8 cellular contexts compared by ENCODE assay signal in genomic region chr22:19448076-19448607, GRCh38. TPM values are rescaled to one million over a fixed set of nuclear protein-coding genes. Genes with fewer than 3 reads are reported as not detected.
DNase-seq lines count a peak whose midpoint lies in the region; ATAC-seq and TF ChIP-seq lines count a peak whose summit lies in the region.

No MANE protein-coding gene starts in this region.

- POLR2A ChIA-PET in activated CD4-positive, alpha-beta memory T cell treated with anti-CD3 and anti-CD28 coated beads for 36 hours (lab: Charles Lee) = interaction anchor here (0.8 to 5.7 kb wide), 5 partner anchors 12 to 156 kb away, joined by 3 to 59 read pairs (median 3); partner anchors contain the start of genes CLTCL1, HIRA and MRPL40

- H3K4me3 Mint-ChIP-seq in activated CD4-positive, alpha-beta memory T cell treated with anti-CD3 and anti-CD28 coated beads for 36 hours = peak overlapping the region; percentile 94
- H3K4me3 Mint-ChIP-seq in natural killer cell treated with Interleukin-12 subunit alpha and Interleukin-12 subunit beta and Interleukin-15 and Interleukin-18, amount 100 ng/mL, for 72 hours = peak overlapping the region; percentile 97

- peak overlapping the region; percentile 91 for H3K27ac Mint-ChIP-seq in activated CD4-positive, alpha-beta memory T cell treated with anti-CD3 and anti-CD28 coated beads for 36 hours
- peak overlapping the region; percentile 90 to 91 for H3K27ac Mint-ChIP-seq in natural killer cell treated with Interleukin-12 subunit alpha and Interleukin-12 subunit beta and Interleukin-15 and Interleukin-18, amount 100 ng/mL, for 72 hours

- peaks cover 20% of the 10 kb centered on the region for H3K36me3 Mint-ChIP-seq in activated CD4-positive, alpha-beta memory T cell treated with anti-CD3 and anti-CD28 coated beads for 36 hours
- H3K36me3 Mint-ChIP-seq in natural killer cell treated with Interleukin-12 subunit alpha and Interleukin-12 subunit beta and Interleukin-15 and Interleukin-18, amount 100 ng/mL, for 72 hours = peaks cover 5% of the 10 kb centered on the region

- DNase-seq in activated T-cell treated with anti-CD3 and anti-CD28 coated beads for 48 hours (ENCODE audit: low read depth) = peak; percentile 17
- DNase-seq in activated T-cell treated with anti-CD3 and anti-CD28 coated beads, Interleukin-2, amount 50 U/mL, for 1 hour = no peak
- peak; percentile 75 to 85 for DNase-seq in NCI-H187 (lab: John Stamatoyannopoulos, UW)
- DNase-seq in activated CD4-positive, alpha-beta memory T cell treated with anti-CD3 and anti-CD28 coated beads for 36 hours = peak; percentile 48
- DNase-seq in fibroblast of pulmonary artery (ENCODE audit: low read depth) = peak; percentile 70
- DNase-seq in natural killer cell treated with Interleukin-12 subunit alpha and Interleukin-12 subunit beta and Interleukin-15 and Interleukin-18, amount 100 ng/mL, for 72 hours (ENCODE audit: low spot score) = peak; percentile 51

- CTCF ChIA-PET in activated CD4-positive, alpha-beta memory T cell treated with anti-CD3 and anti-CD28 coated beads for 36 hours (lab: Charles Lee) = interaction anchor here (1.4 kb wide), 1 partner anchor 269 kb away, joined by 3 read pairs; no protein-coding TSS in a partner anchor

- intact Hi-C loops in activated CD4-positive, alpha-beta memory T cell treated with anti-CD3 and anti-CD28 coated beads for 36 hours (cut with micrococcal nuclease) = no loop called here

- H3K27me3 Mint-ChIP-seq in activated CD4-positive, alpha-beta memory T cell treated with anti-CD3 and anti-CD28 coated beads for 36 hours = no peaks in the 10 kb centered on the region
- H3K27me3 Mint-ChIP-seq in natural killer cell treated with Interleukin-12 subunit alpha and Interleukin-12 subunit beta and Interleukin-15 and Interleukin-18, amount 100 ng/mL, for 72 hours = no peaks in the 10 kb centered on the region

- TF ChIP-seq CTCF in fibroblast of pulmonary artery (IDR thresholded peaks at IDR 0.05; ENCODE audit: low read length, missing control alignments) = no peak

- peak overlapping the region; percentile 82 for H3K4me3 ChIP-seq in fibroblast of pulmonary artery (replicated peaks; ENCODE audit: low read depth, low read length)

- H3K9me3 Mint-ChIP-seq in activated CD4-positive, alpha-beta memory T cell treated with anti-CD3 and anti-CD28 coated beads for 36 hours = no peaks in the 10 kb centered on the region
- no peaks in the 10 kb centered on the region for H3K9me3 Mint-ChIP-seq in natural killer cell treated with Interleukin-12 subunit alpha and Interleukin-12 subunit beta and Interleukin-15 and Interleukin-18, amount 100 ng/mL, for 72 hours

- peaks cover 46% of the 10 kb centered on the region for H3K4me1 Mint-ChIP-seq in activated CD4-positive, alpha-beta memory T cell treated with anti-CD3 and anti-CD28 coated beads for 36 hours (ENCODE audit: low read depth)
- H3K4me1 Mint-ChIP-seq in natural killer cell treated with Interleukin-12 subunit alpha and Interleukin-12 subunit beta and Interleukin-15 and Interleukin-18, amount 100 ng/mL, for 72 hours (ENCODE audit: low read depth in 2 of 2) = peaks cover 32 to 35% of the 10 kb centered on the region in 2 donors

- ATAC-seq in HG02610 (IDR thresholded peaks at IDR 0.05; ENCODE audit: unreplicated experiment) = peak; percentile 36
- peak; percentile 0 to 51 for ATAC-seq in natural killer cell treated with Interleukin-12 subunit alpha and Interleukin-12 subunit beta and Interleukin-15 and Interleukin-18, amount 100 ng/mL, for 72 hours
- no peak for ATAC-seq in GM18858 (IDR thresholded peaks at IDR 0.05; ENCODE audit: unreplicated experiment)

RNA-seq across cellular contexts. Expression of gene C22orf39, which starts 0.6 kb away (rescaled TPM):
- total RNA-seq in activated CD4-positive, alpha-beta memory T cell treated with anti-CD3 and anti-CD28 coated beads for 36 hours = 10 to 100 TPM; 23.3 to 23.5 TPM
- 10 to 100 TPM; 27.6 to 36.8 TPM for total RNA-seq in natural killer cell treated with Interleukin-12 subunit alpha and Interleukin-12 subunit beta and Interleukin-15 and Interleukin-18, amount 100 ng/mL, for 72 hours

RNA-seq across cellular contexts. Expression of gene MRPL40, which starts 15.8 kb away (rescaled TPM):
- 10 to 100 TPM; 36.5 to 38.5 TPM for total RNA-seq in activated CD4-positive, alpha-beta memory T cell treated with anti-CD3 and anti-CD28 coated beads for 36 hours
- total RNA-seq in natural killer cell treated with Interleukin-12 subunit alpha and Interleukin-12 subunit beta and Interleukin-15 and Interleukin-18, amount 100 ng/mL, for 72 hours = 10 to 100 TPM; 14.3 to 21.3 TPM

RNA-seq across cellular contexts. Expression of gene HIRA, which starts 16.6 kb away (rescaled TPM):
- 10 to 100 TPM; 28.3 to 30.6 TPM for total RNA-seq in activated CD4-positive, alpha-beta memory T cell treated with anti-CD3 and anti-CD28 coated beads for 36 hours
- 10 to 100 TPM; 40.5 to 62.7 TPM for total RNA-seq in natural killer cell treated with Interleukin-12 subunit alpha and Interleukin-12 subunit beta and Interleukin-15 and Interleukin-18, amount 100 ng/mL, for 72 hours

RNA-seq across cellular contexts. Expression of gene UFD1, which starts 30.9 kb away (rescaled TPM):
- 10 to 100 TPM; 85.3 to 91.1 TPM for total RNA-seq in activated CD4-positive, alpha-beta memory T cell treated with anti-CD3 and anti-CD28 coated beads for 36 hours
- 100 to 1,000 TPM; 104 to 109 TPM for total RNA-seq in natural killer cell treated with Interleukin-12 subunit alpha and Interleukin-12 subunit beta and Interleukin-15 and Interleukin-18, amount 100 ng/mL, for 72 hours

RNA-seq across cellular contexts. Expression of gene CDC45, which starts 31.6 kb away (rescaled TPM):
- 100 to 1,000 TPM; 122 to 130 TPM for total RNA-seq in activated CD4-positive, alpha-beta memory T cell treated with anti-CD3 and anti-CD28 coated beads for 36 hours
- total RNA-seq in natural killer cell treated with Interleukin-12 subunit alpha and Interleukin-12 subunit beta and Interleukin-15 and Interleukin-18, amount 100 ng/mL, for 72 hours = 100 to 1,000 TPM in 1 of 2 donors, 10 to 100 TPM in 1; 57.8 to 137 TPM
